In genomic region chr6:11092654-11093053, GRCh38 we compare ENCODE assay signal across 8 cellular contexts. TPM values are rescaled to one million over a fixed set of nuclear protein-coding genes. Genes with fewer than 3 reads are reported as not detected.
DNase-seq lines count a peak whose midpoint lies in the region; ATAC-seq, FAIRE-seq and TF ChIP-seq lines count a peak whose summit lies in the region.

No MANE protein-coding gene starts in this region.

- no peak for ATAC-seq in memory B cell (ENCODE audit: low read depth)

- peak overlapping the region; percentile 96 for H3K4me3 Mint-ChIP-seq in activated naive CD4-positive, alpha-beta T cell treated with anti-CD3 and anti-CD28 coated beads, Interleukin-2, amount 50 U/mL, for 24 hours
- H3K4me3 Mint-ChIP-seq in memory B cell (peak overlapping the region; percentile 94), type B pancreatic cell (peak overlapping the region; percentile 89)

- peaks cover 27% of the 10 kb centered on the region for H3K4me1 Mint-ChIP-seq in activated naive CD4-positive, alpha-beta T cell treated with anti-CD3 and anti-CD28 coated beads, Interleukin-2, amount 50 U/mL, for 24 hours
- peaks cover 11% of the 10 kb centered on the region for H3K4me1 Mint-ChIP-seq in memory B cell
- peaks cover 17% of the 10 kb centered on the region for H3K4me1 Mint-ChIP-seq in type B pancreatic cell (ENCODE audit: unreplicated experiment)

- no peak for FAIRE-seq in GM19239 (lab: Jason Lieb, UNC)

- in situ Hi-C loops in astrocyte of the cerebellum (cut with HindIII; ENCODE audit: low sequenced_read_pairs) = no loop called here

- DNase-seq in activated naive CD4-positive, alpha-beta T cell treated with anti-CD3 and anti-CD28 coated beads, Interleukin-2, amount 50 U/mL, for 16 hours = no peak
- DNase-seq in astrocyte of the cerebellum (ENCODE audit: low read depth) = no peak
- no peak for DNase-seq in memory B cell (ENCODE audit: low spot score in 2 of 2)
- DNase-seq in type B pancreatic cell (ENCODE audit: extremely low spot score, unreplicated experiment) = no peak
- no peak for DNase-seq in NCI-H1930 (lab: John Stamatoyannopoulos, UW)
- DNase-seq in GM19239 (ENCODE audit: insufficient read length, low spot score) = no peak
- no peak for DNase-seq in activated CD4-positive, alpha-beta T cell treated with anti-CD3 and anti-CD28 coated beads for 48 hours

- peaks cover 3% of the 10 kb centered on the region for H3K36me3 Mint-ChIP-seq in activated naive CD4-positive, alpha-beta T cell treated with anti-CD3 and anti-CD28 coated beads, Interleukin-2, amount 50 U/mL, for 24 hours
- H3K36me3 Mint-ChIP-seq in memory B cell (no peaks in the 10 kb centered on the region), type B pancreatic cell (peaks cover 5% of the 10 kb centered on the region)

- no peaks in the 10 kb centered on the region for H3K27me3 Mint-ChIP-seq in activated naive CD4-positive, alpha-beta T cell treated with anti-CD3 and anti-CD28 coated beads, Interleukin-2, amount 50 U/mL, for 24 hours
- no peaks in the 10 kb centered on the region for H3K27me3 Mint-ChIP-seq in memory B cell
- H3K27me3 Mint-ChIP-seq in type B pancreatic cell = no peaks in the 10 kb centered on the region

- no peaks in the 10 kb centered on the region for H3K9me3 Mint-ChIP-seq in activated naive CD4-positive, alpha-beta T cell treated with anti-CD3 and anti-CD28 coated beads, Interleukin-2, amount 50 U/mL, for 24 hours
- H3K9me3 Mint-ChIP-seq in memory B cell (no peaks in the 10 kb centered on the region), type B pancreatic cell (peaks cover 4% of the 10 kb centered on the region)

- H3K27ac Mint-ChIP-seq in activated naive CD4-positive, alpha-beta T cell treated with anti-CD3 and anti-CD28 coated beads, Interleukin-2, amount 50 U/mL, for 24 hours = peak overlapping the region; percentile 95
- peak overlapping the region; percentile 94 for H3K27ac Mint-ChIP-seq in memory B cell
- H3K27ac Mint-ChIP-seq in type B pancreatic cell = peak overlapping the region; percentile 94

- TF ChIP-seq CTCF in astrocyte of the cerebellum (IDR thresholded peaks at IDR 0.05; ENCODE audit: low read depth, low read length, missing control alignments) (no peak), type B pancreatic cell (conservative IDR thresholded peaks at IDR 0.05) (no peak)

- H3K4me3 ChIP-seq in astrocyte of the cerebellum (ENCODE audit: low read depth, low read length) = peak overlapping the region; percentile 67

RNA-seq across cellular contexts. Expression of gene SMIM13, which starts 1.0 kb away (rescaled TPM):
- total RNA-seq in type B pancreatic cell (ENCODE audit: low replicate concordance) = 13.9 and 15.1 TPM in 2 replicates

RNA-seq across cellular contexts. Expression of gene ERVFRD-1, which starts 18.9 kb away (rescaled TPM):
- total RNA-seq in type B pancreatic cell (ENCODE audit: low replicate concordance) = not detected in 2 replicates

RNA-seq across cellular contexts. Expression of gene ELOVL2, which starts 48.5 kb away (rescaled TPM):
- 2.2 and 3.8 TPM in 2 replicates for total RNA-seq in type B pancreatic cell (ENCODE audit: low replicate concordance)
